20 cellular contexts compared by ENCODE assay signal in the genomic region with DNA sequence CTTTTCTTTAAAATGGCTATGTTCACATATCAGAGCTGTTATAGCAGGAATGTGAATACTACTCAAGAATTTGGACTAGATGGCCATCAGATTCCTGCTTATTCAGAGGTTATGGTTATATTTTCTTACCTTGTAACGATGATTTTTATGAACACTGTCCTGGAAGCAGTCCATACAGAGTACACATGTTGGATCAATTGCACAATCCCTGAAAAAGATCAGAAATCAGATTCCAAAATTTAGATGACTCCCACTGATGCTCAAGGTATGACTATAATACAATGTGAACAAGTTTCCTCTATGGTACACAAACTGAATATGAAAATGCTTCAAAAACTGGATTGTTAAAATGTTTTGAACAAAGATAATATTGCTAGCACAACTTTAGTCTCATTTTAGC.
"Had no signal": no experiment of that assay in that cellular context is flagged by ENCODE, and none has a peak within 500 bp of the region (broad histone marks: within the 10 kb centered on the region; RNA-seq: fewer than 3 reads in every experiment).

No MANE protein-coding gene starts in this region.

- H3K27me3 ChIP-seq: SJSA1 had no signal

- H3K9me3 ChIP-seq: SJSA1 had no signal

- H3K27ac ChIP-seq: SJSA1, SK-N-MC had no signal

- DNase-seq: Kasumi-1, KG1, MM.1S, NCI-H1092 treated with DMSO at 0.1 percent for 48 hours, NCI-H1436, NCI-H187, NCI-H2029, NCI-H2081 treated with DMSO at 0.1 percent for 48 hours, NCI-H2171, NCI-H226, NCI-H446, NCI-H510A, NCI-H524 treated with DMSO at 0.1 percent for 48 hours, NCI-H69, NCI-H774, Right ventricle myocardium superior, RPMI8226, SIG-M5 had no signal

- H3K4me3 ChIP-seq: SJSA1, SK-N-MC had no signal
